Comparison of ENCODE assay signal across 1 cellular context in genomic region chr6:34973547-34974248, GRCh38.
TF ChIP-seq lines count a peak whose summit lies in the region.

No MANE protein-coding gene starts in this region.

TF ChIP-seq in GM12878, 131 proteins besides CTCF, POLR2A, EP300 and RAD21 (continued from another document):
- no peak for TF ChIP-seq CEBPZ (IDR thresholded peaks at IDR 0.05; ENCODE audit: low read depth, low read length)
- TF ChIP-seq CHD2 (IDR thresholded peaks at IDR 0.05; ENCODE audit: borderline replicate concordance, low read depth, low read length) = no peak
- no peak for TF ChIP-seq ZSCAN29 (IDR thresholded peaks at IDR 0.05)
- TF ChIP-seq CEBPB (IDR thresholded peaks at IDR 0.05; ENCODE audit: borderline replicate concordance in 1 of 2, low read depth in 2 of 2, low read length in 2 of 2) = no peak
- no peak for TF ChIP-seq STAT1 (conservative IDR thresholded peaks at IDR 0.05)
- TF ChIP-seq RELB (IDR thresholded peaks at IDR 0.05; ENCODE audit: low read depth) = no peak
- no peak for TF ChIP-seq ESRRA (IDR thresholded peaks at IDR 0.05; ENCODE audit: low read length)
- TF ChIP-seq ZZZ3 (IDR thresholded peaks at IDR 0.05; ENCODE audit: control insufficient read depth, insufficient read length, low read depth) = no peak
- TF ChIP-seq, protein P1, sequence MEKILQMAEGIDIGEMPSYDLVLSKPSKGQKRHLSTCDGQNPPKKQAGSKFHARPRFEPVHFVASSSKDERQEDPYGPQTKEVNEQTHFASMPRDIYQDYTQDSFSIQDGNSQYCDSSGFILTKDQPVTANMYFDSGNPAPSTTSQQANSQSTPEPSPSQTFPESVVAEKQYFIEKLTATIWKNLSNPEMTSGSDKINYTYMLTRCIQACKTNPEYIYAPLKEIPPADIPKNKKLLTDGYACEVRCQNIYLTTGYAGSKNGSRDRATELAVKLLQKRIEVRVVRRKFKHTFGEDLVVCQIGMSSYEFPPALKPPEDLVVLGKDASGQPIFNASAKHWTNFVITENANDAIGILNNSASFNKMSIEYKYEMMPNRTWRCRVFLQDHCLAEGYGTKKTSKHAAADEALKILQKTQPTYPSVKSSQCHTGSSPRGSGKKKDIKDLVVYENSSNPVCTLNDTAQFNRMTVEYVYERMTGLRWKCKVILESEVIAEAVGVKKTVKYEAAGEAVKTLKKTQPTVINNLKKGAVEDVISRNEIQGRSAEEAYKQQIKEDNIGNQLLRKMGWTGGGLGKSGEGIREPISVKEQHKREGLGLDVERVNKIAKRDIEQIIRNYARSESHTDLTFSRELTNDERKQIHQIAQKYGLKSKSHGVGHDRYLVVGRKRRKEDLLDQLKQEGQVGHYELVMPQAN (conservative IDR thresholded peaks at IDR 0.05) = no peak
